ENCODE assay signal across 8 cellular contexts in genomic region chr13:48155850-48156249, GRCh38.
DNase-seq lines count a peak whose midpoint lies in the region; TF ChIP-seq lines count a peak whose summit lies in the region.

No MANE protein-coding gene starts in this region.

- H3K27ac ChIP-seq in OCI-LY1 (ENCODE audit: low read depth, low read length, poor library complexity, severe bottlenecking) (no peak overlapping the region), spleen (peak overlapping the region; percentile 67 to 95 (median 86))

- H3K9me3 ChIP-seq in OCI-LY1 (ENCODE audit: low read length): no peaks in the 10 kb centered on the region
- H3K9me3 ChIP-seq in spleen: no peaks in the 10 kb centered on the region
- H3K9me3 ChIP-seq in MG63: no peaks in the 10 kb centered on the region

- H3K79me2 ChIP-seq in OCI-LY1 (ENCODE audit: insufficient read depth, low read length): no peaks in the 10 kb centered on the region

- H3K36me3 ChIP-seq in OCI-LY1 (ENCODE audit: insufficient read depth, low read length) (no peaks in the 10 kb centered on the region), spleen (no peaks in the 10 kb centered on the region), MG63 (no peaks in the 10 kb centered on the region)

- TF ChIP-seq POLR2A in spleen (IDR thresholded peaks at IDR 0.05): no peak

- in situ Hi-C loops in GM13977 (cut with MboI; ENCODE audit: low pct_unique_long_range_greater_than_20kb, low sequenced_read_pairs, unreplicated experiment): no loop called here

- peak; percentile 9 for DNase-seq in stimulated activated CD4-positive, alpha-beta T cell treated with anti-CD3 and anti-CD28 coated beads, Interleukin-2, amount 100 ng/mL, for 4 hours (ENCODE audit: low read depth)
- no peak for DNase-seq in stimulated activated CD4-positive, alpha-beta T cell treated with anti-CD3 and anti-CD28 coated beads, Interleukin-2, amount 100 ng/mL, for 48 hours
- peak; percentile 80 to 89 for DNase-seq in dermis microvascular lymphatic vessel endothelial cell (ENCODE audit: low read depth in 2 of 2)
- no peak for DNase-seq in spleen
- DNase-seq in MG63: no peak
- DNase-seq in NCI-H1105 treated with DMSO at 0.1 percent for 48 hours (lab: John Stamatoyannopoulos, UW): no peak
- DNase-seq in GM13977 (ENCODE audit: low spot score): no peak

- peaks cover 8% of the 10 kb centered on the region for H3K4me1 ChIP-seq in OCI-LY1 (ENCODE audit: insufficient read depth, low read length, severe bottlenecking)
- H3K4me1 ChIP-seq in spleen: peaks cover 21 to 99% (median 61%) of the 10 kb centered on the region in 6 donors

- H3K4me3 ChIP-seq in OCI-LY1 (ENCODE audit: low read depth, low read length, poor library complexity, severe bottlenecking) (no peak overlapping the region), spleen (peak overlapping the region in 1 of 8 donors; percentile 43), MG63 (no peak overlapping the region)

- no peaks in the 10 kb centered on the region for H3F3A ChIP-seq in OCI-LY1 (ENCODE audit: insufficient read depth, low read length)

- intact Hi-C loops in spleen (cut with DNase I; ENCODE audit: low total_unique reads): no loop called here

- WGBS in spleen, 5 donors: 10 to 20% (median 16%) methylated on average over 2 of the region's 2 CpGs

- H3K9ac ChIP-seq in OCI-LY1 (ENCODE audit: low read length): no peak overlapping the region

- H3K9me2 ChIP-seq in OCI-LY1 (ENCODE audit: low read depth, low read length): no peaks in the 10 kb centered on the region

- H3K4me2 ChIP-seq in OCI-LY1 (ENCODE audit: low read length): no peak overlapping the region

- no peaks in the 10 kb centered on the region for H4K20me1 ChIP-seq in OCI-LY1 (ENCODE audit: insufficient read depth, low read length)

- peak overlapping the region; percentile 95; the same call in 1 of the 2 replicates for H2AFZ ChIP-seq in OCI-LY1 (ENCODE audit: low read length)

- TF ChIP-seq CTCF in OCI-LY1 (IDR thresholded peaks at IDR 0.05; ENCODE audit: low read length): no peak
- TF ChIP-seq CTCF in spleen (IDR thresholded peaks at IDR 0.05 in 8 of 11, conservative IDR thresholded peaks at IDR 0.05 in 3 of 11): no peak
- TF ChIP-seq CTCF in GM13977 (IDR thresholded peaks at IDR 0.05; ENCODE audit: extremely low read depth, insufficient read depth, missing control alignments): no peak

- H3K27me3 ChIP-seq in OCI-LY1 (ENCODE audit: insufficient read depth, low read length) (no peaks in the 10 kb centered on the region), spleen (replicated peaks in 1 of 7) (no peaks in the 10 kb centered on the region), MG63 (no peaks in the 10 kb centered on the region)

Comparison
In these comparisons a context has a peak if more than half of its experiments do, and no peak if none do; other contexts are left out.
1. DNase-seq: peak in stimulated activated CD4-positive, alpha-beta T cell treated with anti-CD3 and anti-CD28 coated beads, Interleukin-2, amount 100 ng/mL, for 4 hours (single experiment) and dermis microvascular lymphatic vessel endothelial cell (2 of 2); none in stimulated activated CD4-positive, alpha-beta T cell treated with anti-CD3 and anti-CD28 coated beads, Interleukin-2, amount 100 ng/mL, for 48 hours (0 of 2), spleen (single experiment), MG63 (single experiment), NCI-H1105 treated with DMSO at 0.1 percent for 48 hours (single experiment) and GM13977 (single experiment).